12 cellular contexts compared by ENCODE assay signal in the genomic region with DNA sequence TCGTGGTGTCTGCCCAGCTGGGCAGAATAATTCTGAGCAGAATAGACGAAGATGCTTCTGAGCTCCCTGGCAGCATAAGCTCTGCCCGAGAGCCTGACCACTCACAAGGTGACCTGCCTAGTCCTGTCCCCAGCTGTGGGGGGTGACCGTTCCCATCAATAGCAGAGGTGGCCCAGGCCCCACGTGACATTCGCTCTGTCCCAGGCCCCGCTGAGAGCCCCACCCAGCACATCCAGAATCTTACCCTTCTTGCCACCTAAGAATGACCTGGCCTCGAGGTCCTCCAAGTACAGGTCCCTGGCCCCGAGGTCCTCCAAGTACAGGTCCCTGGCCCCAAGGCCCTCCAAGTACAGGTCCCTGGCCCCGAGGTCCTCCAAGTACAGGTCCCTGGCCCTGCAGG. TPM values are rescaled to one million over a fixed set of nuclear protein-coding genes. Genes with fewer than 3 reads are reported as not detected.
DNase-seq lines count a peak whose midpoint lies in the region; ATAC-seq, FAIRE-seq and TF ChIP-seq lines count a peak whose summit lies in the region.
"Had no signal": no experiment of that assay in that cellular context is flagged by ENCODE, and none has a peak within 500 bp of the region (broad histone marks: within the 10 kb centered on the region; RNA-seq: fewer than 3 reads in every experiment).

No MANE protein-coding gene starts in this region.

- no peak for TF ChIP-seq POLR2A in prostate gland (IDR thresholded peaks at IDR 0.05)

- H3K27me3 ChIP-seq in prostate gland (replicated peaks; ENCODE audit: insufficient read depth) = no peaks in the 10 kb centered on the region

- peak overlapping the region in 1 of 2 donors; percentile 2 for H3K4me3 ChIP-seq in prostate gland

- H3K4me1 Mint-ChIP-seq in activated CD4-positive, alpha-beta memory T cell treated with anti-CD3 and anti-CD28 coated beads, Interleukin-2, amount 10 ng/mL, durations not matched to agents 7 days and 5 days = peaks cover 38% of the 10 kb centered on the region

- POLR2A ChIA-PET in activated CD4-positive, alpha-beta memory T cell treated with anti-CD3 and anti-CD28 coated beads, Interleukin-2, amount 10 ng/mL, durations not matched to agents 7 days and 5 days (lab: Charles Lee) = interaction anchor here (0.5 to 2.7 kb wide), 10 partner anchors 9 to 1009 kb away, joined by 3 to 14 read pairs (median 4); partner anchors contain the start of genes CLCN7, NME3, TELO2 and UQCC4

- no peak for FAIRE-seq in urothelium cell line (lab: Jason Lieb, UNC)

- DNase-seq in activated CD4-positive, alpha-beta memory T cell treated with anti-CD3 and anti-CD28 coated beads, Interleukin-2, amount 10 ng/mL, durations not matched to agents 7 days and 5 days = peak; percentile 22
- no peak for DNase-seq in Right ventricle myocardium superior
- DNase-seq in prostate gland (ENCODE audit: low spot score) = no peak
- DNase-seq in AML-193 (lab: John Stamatoyannopoulos, UW) = no peak
- DNase-seq in urothelium cell line (ENCODE audit: low spot score) = no peak
- DNase-seq: anterior cingulate cortex, DMS 273 treated with DMSO at 0.1 percent for 48 hours, NCI-H82 had no signal

- no peaks in the 10 kb centered on the region for H3K9me3 ChIP-seq in prostate gland

- H3K27me3 Mint-ChIP-seq in activated CD4-positive, alpha-beta memory T cell treated with anti-CD3 and anti-CD28 coated beads, Interleukin-2, amount 10 ng/mL, durations not matched to agents 7 days and 5 days = no peaks in the 10 kb centered on the region

- H3K9me3 Mint-ChIP-seq in activated CD4-positive, alpha-beta memory T cell treated with anti-CD3 and anti-CD28 coated beads, Interleukin-2, amount 10 ng/mL, durations not matched to agents 7 days and 5 days = no peaks in the 10 kb centered on the region

- intact Hi-C loops in Right ventricle myocardium superior (cut with DNase I) (no loop called here), prostate gland (cut with DNase I) (loop anchor here (5.0 kb wide), 1 partner anchor 80 kb away; the partner anchor contains the start of genes CRAMP1 and IFT140)

- CTCF ChIA-PET in activated CD4-positive, alpha-beta memory T cell treated with anti-CD3 and anti-CD28 coated beads, Interleukin-2, amount 10 ng/mL, durations not matched to agents 7 days and 5 days (lab: Charles Lee) = interaction anchor here (1.0 to 1.3 kb wide), 2 partner anchors 113 to 169 kb away, joined by 3 to 5 read pairs; partner anchors contain the start of gene UQCC4

- H3K36me3 ChIP-seq in prostate gland = peaks cover 0 to 6% of the 10 kb centered on the region in 2 donors

- peak overlapping the region; percentile 100 for H3K4me3 Mint-ChIP-seq in activated CD4-positive, alpha-beta memory T cell treated with anti-CD3 and anti-CD28 coated beads, Interleukin-2, amount 10 ng/mL, durations not matched to agents 7 days and 5 days

- peak overlapping the region; percentile 92 for H3K27ac Mint-ChIP-seq in activated CD4-positive, alpha-beta memory T cell treated with anti-CD3 and anti-CD28 coated beads, Interleukin-2, amount 10 ng/mL, durations not matched to agents 7 days and 5 days

- TF ChIP-seq CTCF in C4-2B (conservative IDR thresholded peaks at IDR 0.05) (no peak), prostate gland (IDR thresholded peaks at IDR 0.05) (no peak)

- H3K36me3 Mint-ChIP-seq in activated CD4-positive, alpha-beta memory T cell treated with anti-CD3 and anti-CD28 coated beads, Interleukin-2, amount 10 ng/mL, durations not matched to agents 7 days and 5 days (ENCODE audit: low read depth) = peaks cover 38% of the 10 kb centered on the region

- peak; percentile 17 for ATAC-seq in Right ventricle myocardium superior (ENCODE audit: poor library complexity)
- no peak for ATAC-seq in HG02885 (IDR thresholded peaks at IDR 0.05; ENCODE audit: poor library complexity, unreplicated experiment)
- no peak for ATAC-seq in GM18870 (IDR thresholded peaks at IDR 0.05; ENCODE audit: unreplicated experiment)

- no peaks in the 10 kb centered on the region for H3K4me1 ChIP-seq in prostate gland (replicated peaks)

- H3K27ac ChIP-seq in C4-2B = peak overlapping the region; percentile 45
- H3K27ac ChIP-seq in prostate gland = peak overlapping the region; percentile 81 to 87

- WGBS in prostate gland = 64% methylated on average over 10 of the region's 10 CpGs

RNA-seq across cellular contexts. Expression of gene TMEM204, which starts 0.7 kb away (rescaled TPM):
- 10 to 100 TPM; 42.9 to 43.5 TPM for total RNA-seq in activated CD4-positive, alpha-beta memory T cell treated with anti-CD3 and anti-CD28 coated beads, Interleukin-2, amount 10 ng/mL, durations not matched to agents 7 days and 5 days
- total RNA-seq in Right ventricle myocardium superior (28.9 TPM), prostate gland (10 to 100 TPM; 20.7 to 33.9 TPM)

RNA-seq across cellular contexts. Expression of gene TELO2, which starts 39.6 kb away (rescaled TPM):
- total RNA-seq in activated CD4-positive, alpha-beta memory T cell treated with anti-CD3 and anti-CD28 coated beads, Interleukin-2, amount 10 ng/mL, durations not matched to agents 7 days and 5 days = 10 to 100 TPM; 49.4 to 51.9 TPM
- total RNA-seq in Right ventricle myocardium superior = 18.8 TPM
- total RNA-seq in prostate gland = 10 to 100 TPM; 35.1 to 53.5 TPM

RNA-seq across cellular contexts. Expression of gene PTX4, which starts 44.0 kb away (rescaled TPM):
- total RNA-seq in activated CD4-positive, alpha-beta memory T cell treated with anti-CD3 and anti-CD28 coated beads, Interleukin-2, amount 10 ng/mL, durations not matched to agents 7 days and 5 days = not detected
- total RNA-seq in Right ventricle myocardium superior (0.16 TPM), prostate gland (1 to 10 TPM in 1 of 2 donors, not detected in 1; 2.2 TPM)
- total RNA-seq: lung microvascular endothelial cell had no signal

RNA-seq across cellular contexts. Expression of gene CLCN7, which starts 57.9 kb away (rescaled TPM):
- 10 to 100 TPM; 44.2 to 49.4 TPM for total RNA-seq in activated CD4-positive, alpha-beta memory T cell treated with anti-CD3 and anti-CD28 coated beads, Interleukin-2, amount 10 ng/mL, durations not matched to agents 7 days and 5 days
- 45.0 TPM for total RNA-seq in Right ventricle myocardium superior
- 100 to 1,000 TPM in 1 of 2 donors, 10 to 100 TPM in 1; 51.9 to 108 TPM for total RNA-seq in prostate gland
